29 cellular contexts compared by ENCODE assay signal in genomic region chr5:72256536-72256935, GRCh38.
DNase-seq lines count a peak whose midpoint lies in the region; ATAC-seq lines count a peak whose summit lies in the region.
"Had no signal": no experiment of that assay in that cellular context is flagged by ENCODE, and none has a peak within 500 bp of the region (broad histone marks: within the 10 kb centered on the region; RNA-seq: fewer than 3 reads in every experiment).

No MANE protein-coding gene starts in this region.

- in situ Hi-C loops in KBM-7 (cut with MboI; ENCODE audit: low pct_unique_long_range_greater_than_20kb, low sequenced_read_pairs) = no loop called here

- DNase-seq in HCEC 1CT = peak; percentile 11
- DNase-seq in SK-N-MC (ENCODE audit: low read depth, low spot score) = no peak
- peak; percentile 27 for DNase-seq in fibroblast of peridontal ligament (ENCODE audit: extremely low read depth)
- no peak for DNase-seq in KBM-7
- DNase-seq in MV-4-11 (lab: John Stamatoyannopoulos, UW) = no peak
- no peak for DNase-seq in occipital lobe (lab: John Stamatoyannopoulos, UW)
- DNase-seq: activated CD4-positive, alpha-beta T cell treated with anti-CD3 and anti-CD28 coated beads, Interleukin-2, amount 10 ng/mL, durations not matched to agents 7 days and 5 days; activated naive CD4-positive, alpha-beta T cell; activated T-cell treated with anti-CD3 and anti-CD28 coated beads, Interleukin-2, amount 50 U/mL, for 24 hours; amniotic stem cell; DMS79 treated with DMSO at 0.1 percent for 48 hours; effector memory CD8-positive, alpha-beta T cell; foreskin keratinocyte; Karpas-422; mesendoderm; NCI-H1092 treated with DMSO at 0.1 percent for 48 hours; NCI-H1930; NCI-H524 treated with DMSO at 0.1 percent for 48 hours; stimulated activated naive CD8-positive, alpha-beta T cell treated with anti-CD3 and anti-CD28 coated beads, Interleukin-15, Interleukin-2, amounts not matched to agents 100 U/mL and 50 U/mL, for 24 hours; T-helper 2 cell; testis had no signal

- ATAC-seq in HG03095 (IDR thresholded peaks at IDR 0.05; ENCODE audit: unreplicated experiment) = no peak
- ATAC-seq: effector memory CD8-positive, alpha-beta T cell; foreskin keratinocyte; HCT116; left lobe of liver; stimulated activated naive CD8-positive, alpha-beta T cell treated with anti-CD3 and anti-CD28 coated beads, Interleukin-15, Interleukin-2, amounts not matched to agents 100 U/mL and 50 U/mL, for 24 hours had no signal

- H3K36me3 ChIP-seq in ACC112 (ENCODE audit: insufficient read depth, low read length) (peaks cover 5% of the 10 kb centered on the region), SK-N-MC (ENCODE audit: insufficient read depth, low read length) (peaks cover 10% of the 10 kb centered on the region; the same call in 1 of the 2 replicates)
- H3K36me3 ChIP-seq: prostate gland had no signal

- H2AFZ ChIP-seq in ACC112 (ENCODE audit: low read length, unreplicated experiment) = no peak overlapping the region

- peaks cover 15% of the 10 kb centered on the region for H3K79me2 ChIP-seq in ACC112 (ENCODE audit: control insufficient read depth, insufficient read depth, low read length, unreplicated experiment)

- H3K9ac ChIP-seq in SK-N-MC (ENCODE audit: insufficient read length) = no peak overlapping the region

- H3K4me3 ChIP-seq in ACC112 (ENCODE audit: low read depth, low read length) = peak overlapping the region; percentile 41; the same call in 1 of the 2 replicates
- H3K4me3 ChIP-seq in SK-N-MC = no peak overlapping the region
- H3K4me3 ChIP-seq: coronary artery, prostate gland, SJSA1, testis had no signal

- H3K27ac ChIP-seq in ACC112 (ENCODE audit: low read depth, low read length) (peak overlapping the region; percentile 80), SK-N-MC (peak overlapping the region; percentile 38; the same call in 1 of the 2 replicates)
- H3K27ac ChIP-seq: C4-2B, coronary artery, foreskin keratinocyte, prostate gland, SJSA1, testis had no signal

- no peaks in the 10 kb centered on the region for H3K27me3 ChIP-seq in ACC112 (ENCODE audit: insufficient read depth, low read length)
- H3K27me3 ChIP-seq: foreskin keratinocyte, SJSA1, testis had no signal

- peaks cover 54% of the 10 kb centered on the region for H3K4me1 ChIP-seq in ACC112 (ENCODE audit: control insufficient read depth, insufficient read depth, low read length, unreplicated experiment)
- H3K4me1 ChIP-seq: foreskin keratinocyte, prostate gland, testis had no signal

- no peaks in the 10 kb centered on the region for H3K9me3 ChIP-seq in SK-N-MC (ENCODE audit: low read depth, low read length)
- H3K9me3 ChIP-seq: prostate gland, SJSA1, testis had no signal

Comparison
In these comparisons a context has a peak if more than half of its experiments do, and no peak if none do; other contexts are left out.
1. DNase-seq: peak in HCEC 1CT (single experiment) and fibroblast of peridontal ligament (single experiment); none in SK-N-MC (single experiment), KBM-7 (single experiment), MV-4-11 (single experiment) and occipital lobe (single experiment).